8 cellular contexts compared by ENCODE assay signal in genomic region chr6:30722280-30723112, GRCh38. TPM values are rescaled to one million over a fixed set of nuclear protein-coding genes. Genes with fewer than 3 reads are reported as not detected.
DNase-seq lines count a peak whose midpoint lies in the region; ATAC-seq, FAIRE-seq and TF ChIP-seq lines count a peak whose summit lies in the region.

No MANE protein-coding gene starts in this region.

- H3K27ac Mint-ChIP-seq in central memory CD8-positive, alpha-beta T cell (ENCODE audit: low read depth), result peak overlapping the region; percentile 87

- H3K9me1 ChIP-seq in keratinocyte (ENCODE audit: control insufficient read depth, extremely low read depth, insufficient read depth, low read length), result no peaks in the 10 kb centered on the region

- no peaks in the 10 kb centered on the region for H3K9me3 ChIP-seq in A673 (ENCODE audit: low read depth, low read length, poor library complexity, severe bottlenecking)
- H3K9me3 ChIP-seq in keratinocyte (ENCODE audit: control insufficient read depth, low read depth, low read length), result no peaks in the 10 kb centered on the region

- peak; percentile 29 for ATAC-seq in GM18517 (IDR thresholded peaks at IDR 0.05; ENCODE audit: unreplicated experiment)
- no peak for ATAC-seq in central memory CD8-positive, alpha-beta T cell (replicated peaks; ENCODE audit: extremely low read depth, poor library complexity, severe bottlenecking)
- ATAC-seq in HG03095 (IDR thresholded peaks at IDR 0.05; ENCODE audit: unreplicated experiment), result no peak

- H3K27ac ChIP-seq in A673 (ENCODE audit: low read depth, low read length, poor library complexity, severe bottlenecking) (peak overlapping the region; percentile 98), keratinocyte (ENCODE audit: control insufficient read depth, insufficient read depth, low read length) (peak overlapping the region; percentile 6)

- peak; percentile 95 for TF ChIP-seq CTCF in A673 (conservative IDR thresholded peaks at IDR 0.05; ENCODE audit: low read depth, low read length)
- TF ChIP-seq CTCF in keratinocyte (optimal IDR thresholded peaks at IDR 0.05 in 1 of 3, IDR thresholded peaks at IDR 0.05 in 1 of 3, conservative IDR thresholded peaks at IDR 0.05 in 1 of 3; ENCODE audit: extremely low read depth in 1 of 3, insufficient read depth in 2 of 3, low read length in 3 of 3), result peak; percentile 87 to 96 (median 87)

- peak overlapping the region; percentile 93 for H3K9ac ChIP-seq in keratinocyte (ENCODE audit: control insufficient read depth, extremely low read depth, insufficient read depth, low read length)

- peak overlapping the region; percentile 94 for H3K4me3 Mint-ChIP-seq in central memory CD8-positive, alpha-beta T cell

- no peak for FAIRE-seq in keratinocyte (lab: Jason Lieb, UNC)

- peaks cover 48% of the 10 kb centered on the region for H3K79me2 ChIP-seq in keratinocyte (ENCODE audit: control insufficient read depth, insufficient read depth, low read length)

- CTCF ChIA-PET in A673 (lab: Charles Lee), result interaction anchor here (0.5 to 2.1 kb wide), 2 partner anchors 34 to 43 kb away, joined by 3 to 11 read pairs; no protein-coding TSS in a partner anchor

- DNase-seq in A673 (ENCODE audit: low spot score), result peak; percentile 91
- DNase-seq in NCI-H2227 treated with DMSO at 0.1 percent for 48 hours (lab: John Stamatoyannopoulos, UW), result peak; percentile 78
- DNase-seq in activated CD4-positive, CD25-positive, alpha-beta regulatory T cell treated with anti-CD3 and anti-CD28 coated beads, Interleukin-2, amount 50 U/mL, for 72 hours, result peak; percentile 89
- peak; percentile 81 to 92 for DNase-seq in central memory CD8-positive, alpha-beta T cell (ENCODE audit: low spot score in 2 of 2)
- no peak for DNase-seq in keratinocyte (ENCODE audit: low read depth, low spot score)
- peak; percentile 70 to 81 for DNase-seq in stimulated activated CD4-positive, alpha-beta T cell treated with anti-CD3 and anti-CD28 coated beads, Interleukin-15, amount 100 ng/mL, for 1 hour (ENCODE audit: low read depth in 1 of 2, low spot score in 1 of 2)

- H3K4me1 ChIP-seq in A673 (ENCODE audit: insufficient read depth, low read length, poor library complexity, severe bottlenecking) (peaks cover 33% of the 10 kb centered on the region), keratinocyte (ENCODE audit: control insufficient read depth, extremely low read depth, insufficient read depth, low read length) (peaks cover 25% of the 10 kb centered on the region)

- H3K27me3 ChIP-seq in A673 (replicated peaks; ENCODE audit: insufficient read depth, low read depth, low read length, poor library complexity) (no peaks in the 10 kb centered on the region), keratinocyte (ENCODE audit: control insufficient read depth, extremely low read depth, insufficient read depth, low read length) (no peaks in the 10 kb centered on the region)

- peaks cover 48% of the 10 kb centered on the region for H3K4me1 Mint-ChIP-seq in central memory CD8-positive, alpha-beta T cell

- dilution Hi-C loops in keratinocyte (cut with MboI; ENCODE audit: extremely low pct_ligation_motif_present, low sequenced_read_pairs), result no loop called here

- intact Hi-C loops in A673 (cut with micrococcal nuclease; ENCODE audit: unreplicated experiment), result loop anchor here (1.0 kb wide), 1 partner anchor 43 kb away; no protein-coding TSS in a partner anchor

- H3K36me3 ChIP-seq in A673 (ENCODE audit: insufficient read depth, low read length, poor library complexity, severe bottlenecking) (peaks cover 47% of the 10 kb centered on the region), keratinocyte (ENCODE audit: control insufficient read depth in 2 of 2, extremely low read depth in 1 of 2, insufficient read depth in 2 of 2, low read length in 2 of 2) (peaks cover 13 to 21% of the 10 kb centered on the region in 2 experiments)

- H2AFZ ChIP-seq in keratinocyte (ENCODE audit: control insufficient read depth, low read length), result no peak overlapping the region

- H4K20me1 ChIP-seq in keratinocyte (ENCODE audit: control insufficient read depth, extremely low read depth, insufficient read depth, low read length), result peaks cover 31% of the 10 kb centered on the region

- H3K9me3 Mint-ChIP-seq in central memory CD8-positive, alpha-beta T cell, result no peaks in the 10 kb centered on the region

- BruUV-seq in A673 (replicated peaks; lab: Mats Ljungman, UMichigan), result no TSS peak

- POLR2A ChIA-PET in A673 (lab: Charles Lee; ENCODE audit: low non-redundant PET), result interaction anchor here (1.5 kb wide), 1 partner anchor 43 kb away, joined by 4 read pairs; no protein-coding TSS in a partner anchor

- H3K27me3 Mint-ChIP-seq in central memory CD8-positive, alpha-beta T cell, result no peaks in the 10 kb centered on the region

- H3K4me2 ChIP-seq in keratinocyte (ENCODE audit: control insufficient read depth, extremely low read depth, insufficient read depth, low read depth, low read length), result peak overlapping the region; percentile 88

- H3K36me3 Mint-ChIP-seq in central memory CD8-positive, alpha-beta T cell (ENCODE audit: insufficient read depth), result peaks cover 63% of the 10 kb centered on the region

- H3K4me3 ChIP-seq in A673 (ENCODE audit: low read depth, low read length, poor library complexity, severe bottlenecking) (peak overlapping the region; percentile 94), keratinocyte (ENCODE audit: control insufficient read depth in 2 of 3, extremely low read depth in 1 of 3, insufficient read depth in 2 of 3, low read depth in 1 of 3, low read length in 3 of 3) (peak overlapping the region; percentile 84 to 93 (median 89))

RNA-seq across cellular contexts. Expression of gene TUBB, which starts 2.3 kb away (rescaled TPM):
- total RNA-seq in A673 (2021), result 1,864 and 1,936 TPM in 2 replicates
- polyA plus RNA-seq in keratinocyte, result 1,010 to 1,517 TPM (median 1,159 TPM) in 3 replicates
- polyA plus RNA-seq in keratinocyte (2011; ENCODE audit: low read depth), result 84.6 TPM
- polyA plus RNA-seq in keratinocyte (2011; cell fraction: cytosol; rRNA removed), result 1,081 and 1,086 TPM in 2 replicates
- polyA plus RNA-seq in keratinocyte (2011; cell fraction: nucleus; rRNA removed), result 643 and 747 TPM in 2 replicates
- 276 and 1,138 TPM in 2 replicates for polyA plus RNA-seq in keratinocyte (2012; ENCODE audit: low replicate concordance)
- 1,680 to 1,870 TPM (median 1,801 TPM) in 3 replicates for polyA minus RNA-seq in keratinocyte
- polyA minus RNA-seq in keratinocyte (2011; cell fraction: cytosol; rRNA and poly(A)+ RNA removed), result 842 TPM
- 371 and 465 TPM in 2 replicates for polyA minus RNA-seq in keratinocyte (2011; cell fraction: nucleus; rRNA and poly(A)+ RNA removed)

RNA-seq across cellular contexts. Expression of gene MDC1, which starts 5.4 kb away (rescaled TPM):
- 52.9 and 53.4 TPM in 2 replicates for total RNA-seq in A673 (2021)
- 4.2 to 10.0 TPM (median 6.9 TPM) in 3 replicates for polyA plus RNA-seq in keratinocyte
- polyA plus RNA-seq in keratinocyte (2011; ENCODE audit: low read depth), result 2.8 TPM
- polyA plus RNA-seq in keratinocyte (2011; cell fraction: cytosol; rRNA removed), result 5.3 TPM in 2 replicates
- 25.1 and 29.9 TPM in 2 replicates for polyA plus RNA-seq in keratinocyte (2011; cell fraction: nucleus; rRNA removed)
- 5.5 and 41.2 TPM in 2 replicates for polyA plus RNA-seq in keratinocyte (2012; ENCODE audit: low replicate concordance)
- 5.6 to 43.2 TPM (median 10.2 TPM) in 3 replicates for polyA minus RNA-seq in keratinocyte
- polyA minus RNA-seq in keratinocyte (2011; cell fraction: cytosol; rRNA and poly(A)+ RNA removed), result 4.2 TPM
- polyA minus RNA-seq in keratinocyte (2011; cell fraction: nucleus; rRNA and poly(A)+ RNA removed), result 9.6 and 14.6 TPM in 2 replicates

RNA-seq across cellular contexts. Expression of gene FLOT1, which starts 20.0 kb away (rescaled TPM):
- 116 and 120 TPM in 2 replicates for total RNA-seq in A673 (2021)
- 21.6 to 23.8 TPM (median 22.1 TPM) in 3 replicates for polyA plus RNA-seq in keratinocyte
- polyA plus RNA-seq in keratinocyte (2011; ENCODE audit: low read depth), result 52.5 TPM
- polyA plus RNA-seq in keratinocyte (2011; cell fraction: cytosol; rRNA removed), result 14.9 and 21.3 TPM in 2 replicates
- polyA plus RNA-seq in keratinocyte (2011; cell fraction: nucleus; rRNA removed), result 21.6 and 22.0 TPM in 2 replicates
- 19.5 and 22.0 TPM in 2 replicates for polyA plus RNA-seq in keratinocyte (2012; ENCODE audit: low replicate concordance)
- 23.2 to 52.7 TPM (median 25.6 TPM) in 3 replicates for polyA minus RNA-seq in keratinocyte
- polyA minus RNA-seq in keratinocyte (2011; cell fraction: cytosol; rRNA and poly(A)+ RNA removed), result 16.3 TPM
- polyA minus RNA-seq in keratinocyte (2011; cell fraction: nucleus; rRNA and poly(A)+ RNA removed), result 14.8 and 19.5 TPM in 2 replicates

RNA-seq across cellular contexts. Expression of gene IER3, which starts 21.9 kb away (rescaled TPM):
- 33.5 and 34.6 TPM in 2 replicates for total RNA-seq in A673 (2021)
- polyA plus RNA-seq in keratinocyte, result 171 to 289 TPM (median 277 TPM) in 3 replicates
- 212 TPM for polyA plus RNA-seq in keratinocyte (2011; ENCODE audit: low read depth)
- 139 and 176 TPM in 2 replicates for polyA plus RNA-seq in keratinocyte (2011; cell fraction: cytosol; rRNA removed)
- 516 and 549 TPM in 2 replicates for polyA plus RNA-seq in keratinocyte (2011; cell fraction: nucleus; rRNA removed)
- polyA plus RNA-seq in keratinocyte (2012; ENCODE audit: low replicate concordance), result 226 and 373 TPM in 2 replicates
- polyA minus RNA-seq in keratinocyte, result 46.6 to 116 TPM (median 58.4 TPM) in 3 replicates
- polyA minus RNA-seq in keratinocyte (2011; cell fraction: cytosol; rRNA and poly(A)+ RNA removed), result 239 TPM
- 82.4 and 85.6 TPM in 2 replicates for polyA minus RNA-seq in keratinocyte (2011; cell fraction: nucleus; rRNA and poly(A)+ RNA removed)

RNA-seq across cellular contexts. Expression of gene NRM, which starts 31.7 kb away (rescaled TPM):
- total RNA-seq in A673 (2021), result 49.8 and 54.4 TPM in 2 replicates
- 2.7 to 17.8 TPM (median 7.0 TPM) in 3 replicates for polyA plus RNA-seq in keratinocyte
- polyA plus RNA-seq in keratinocyte (2011; ENCODE audit: low read depth), result not detected
- polyA plus RNA-seq in keratinocyte (2011; cell fraction: cytosol; rRNA removed), result 7.1 and 7.7 TPM in 2 replicates
- polyA plus RNA-seq in keratinocyte (2011; cell fraction: nucleus; rRNA removed), result 7.6 and 8.5 TPM in 2 replicates
- 3.8 and 17.2 TPM in 2 replicates for polyA plus RNA-seq in keratinocyte (2012; ENCODE audit: low replicate concordance)
- 6.0 to 32.4 TPM (median 11.8 TPM) in 3 replicates for polyA minus RNA-seq in keratinocyte
- 9.2 TPM for polyA minus RNA-seq in keratinocyte (2011; cell fraction: cytosol; rRNA and poly(A)+ RNA removed)
- polyA minus RNA-seq in keratinocyte (2011; cell fraction: nucleus; rRNA and poly(A)+ RNA removed), result 1.9 and 3.2 TPM in 2 replicates
